10 cellular contexts compared by ENCODE assay signal in the genomic region with DNA sequence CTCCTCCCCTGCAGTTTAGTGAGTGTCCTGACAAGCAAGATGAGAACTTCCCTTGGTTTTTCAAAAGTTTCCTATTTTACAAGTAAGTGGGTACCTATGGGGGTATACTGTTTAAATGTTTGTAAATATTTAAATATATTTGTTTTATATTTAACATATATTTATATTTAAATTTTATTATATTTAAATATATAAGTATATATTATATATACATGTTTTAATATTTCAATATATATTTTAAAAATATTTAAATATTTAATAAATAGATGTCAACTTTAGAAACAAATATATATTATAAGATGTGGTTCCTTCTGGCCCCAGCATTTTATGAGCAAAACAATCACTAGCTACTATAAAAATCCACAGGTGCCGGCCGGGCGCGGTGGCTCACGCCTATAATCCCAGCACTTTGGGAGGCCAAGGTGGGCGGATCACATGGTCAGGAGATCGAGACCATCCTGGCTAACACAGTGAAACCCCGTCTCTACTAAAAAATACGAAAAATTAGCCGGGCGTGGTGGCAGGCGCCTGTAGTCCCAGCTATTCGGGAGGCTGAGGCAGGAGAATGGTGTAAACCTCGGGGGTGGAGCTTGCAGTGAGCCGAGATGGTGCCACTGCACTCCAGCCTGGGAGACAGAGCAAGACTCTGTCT. TPM values are rescaled to one million over a fixed set of nuclear protein-coding genes. Genes with fewer than 3 reads are reported as not detected.
DNase-seq lines count a peak whose midpoint lies in the region; ATAC-seq, FAIRE-seq and TF ChIP-seq lines count a peak whose summit lies in the region.
"Not testable (repeated sequence)": the region's sequence is repeated elsewhere in the genome, so short reads cannot be mapped to it uniquely, and the experiment has no call there.
"Had no signal": no experiment of that assay in that cellular context is flagged by ENCODE, and none has a peak within 500 bp of the region (broad histone marks: within the 10 kb centered on the region; RNA-seq: fewer than 3 reads in every experiment).

No MANE protein-coding gene starts in this region.

- H3K4me1 ChIP-seq in ascending aorta (peaks cover 12 to 25% of the 10 kb centered on the region in 2 donors), gastroesophageal sphincter (peaks cover 5 to 69% (median 39%) of the 10 kb centered on the region in 3 donors), mucosa of descending colon (ENCODE audit: low read depth) (peaks cover 15% of the 10 kb centered on the region), rectal smooth muscle tissue (ENCODE audit: control insufficient read depth, insufficient read depth, low read length) (peaks cover 20% of the 10 kb centered on the region), thoracic aorta (ENCODE audit: control insufficient read depth in 1 of 2, low read depth in 2 of 2) (peaks cover 24 to 61% of the 10 kb centered on the region in 2 donors)

- H3K9ac ChIP-seq in rectal smooth muscle tissue (ENCODE audit: low read length) = not testable (repeated sequence)

- not testable (repeated sequence) for ATAC-seq in gastroesophageal sphincter; mucosa of descending colon; thoracic aorta (ENCODE audit: insufficient number of reproducible peaks, low FRiP score, low read depth)

- H3K27me3 ChIP-seq in ascending aorta; gastroesophageal sphincter; rectal smooth muscle tissue (ENCODE audit: control insufficient read depth, insufficient read depth, low read length); thoracic aorta (replicated peaks; ENCODE audit: insufficient read depth): not testable (repeated sequence)

- not testable (repeated sequence) for DNase-seq in RCC 7860 (ENCODE audit: low spot score); ascending aorta (ENCODE audit: low spot score in 2 of 2); thoracic aorta (ENCODE audit: low spot score)
- DNase-seq in mucosa of descending colon = peak in 2 of 3 donors; percentile 41 to 58

- intact Hi-C loops in ascending aorta (cut with DNase I); mucosa of descending colon (cut with DNase I, micrococcal nuclease): not testable (repeated sequence)

- H3K36me3 ChIP-seq in ascending aorta; gastroesophageal sphincter; mucosa of descending colon (ENCODE audit: low read depth); rectal smooth muscle tissue (ENCODE audit: control insufficient read depth, insufficient read depth, low read length); thoracic aorta: not testable (repeated sequence)

- not testable (repeated sequence) for H3K9me3 ChIP-seq in ascending aorta, gastroesophageal sphincter, mucosa of descending colon, thoracic aorta

- TF ChIP-seq EP300 in gastroesophageal sphincter (IDR thresholded peaks at IDR 0.05) = not testable (repeated sequence)

- not testable (repeated sequence) for TF ChIP-seq CTCF in ascending aorta (IDR thresholded peaks at IDR 0.05); gastroesophageal sphincter (IDR thresholded peaks at IDR 0.05); mucosa of descending colon (IDR thresholded peaks at IDR 0.05); thoracic aorta (IDR thresholded peaks at IDR 0.05)

- H3K27ac ChIP-seq in ascending aorta = peak overlapping the region; percentile 90 to 94
- peak overlapping the region; percentile 89 to 97 (median 95) for H3K27ac ChIP-seq in gastroesophageal sphincter
- peak overlapping the region; percentile 66 for H3K27ac ChIP-seq in rectal smooth muscle tissue (ENCODE audit: low read depth, low read length)
- H3K27ac ChIP-seq in thoracic aorta = peak overlapping the region; percentile 84 to 94

- FAIRE-seq in RCC 7860 (lab: Jason Lieb, UNC) (peak; percentile 80), endometrium (lab: Jason Lieb, UNC) (peak; percentile 41)

- TF ChIP-seq POLR2A in gastroesophageal sphincter (IDR thresholded peaks at IDR 0.05) = not testable (repeated sequence)

- H3K4me3 ChIP-seq in ascending aorta; gastroesophageal sphincter; mucosa of descending colon; rectal smooth muscle tissue (ENCODE audit: low read length); thoracic aorta: not testable (repeated sequence)

- WGBS in gastroesophageal sphincter (ENCODE audit: low coverage in 1 of 2), 2 donors = 70% methylated on average over 7 of the region's 15 CpGs; no CpG with 5 or more reads in 1 of the 2 donors

RNA-seq across cellular contexts. Expression of gene RFX2, which starts 3.5 kb away (rescaled TPM):
- total RNA-seq in ascending aorta = 107 TPM
- total RNA-seq in gastroesophageal sphincter = 10 to 100 TPM; 18.7 to 49.1 (median 37.6) TPM
- 10 to 100 TPM in 1 of 3 donors, 1 to 10 TPM in 2; 5.6 to 14.6 (median 7.2) TPM for total RNA-seq in mucosa of descending colon
- total RNA-seq in thoracic aorta = 10 to 100 TPM; 21.7 to 30.3 TPM

RNA-seq across cellular contexts. Expression of gene ACSBG2, which starts 28.7 kb away (rescaled TPM):
- total RNA-seq in ascending aorta (not detected), gastroesophageal sphincter (1 to 10 TPM in 2 of 4 donors, under 1 TPM in 1, not detected in 1; 0.47 to 2.0 (median 1.6) TPM), mucosa of descending colon (not detected), thoracic aorta (1 to 10 TPM in 1 of 2 donors, not detected in 1; 1.6 TPM)
- total RNA-seq: CD4-positive, alpha-beta memory T cell; G401; GM23248 had no signal
